ENCODE assay signal across 1 cellular context in the genomic region with DNA sequence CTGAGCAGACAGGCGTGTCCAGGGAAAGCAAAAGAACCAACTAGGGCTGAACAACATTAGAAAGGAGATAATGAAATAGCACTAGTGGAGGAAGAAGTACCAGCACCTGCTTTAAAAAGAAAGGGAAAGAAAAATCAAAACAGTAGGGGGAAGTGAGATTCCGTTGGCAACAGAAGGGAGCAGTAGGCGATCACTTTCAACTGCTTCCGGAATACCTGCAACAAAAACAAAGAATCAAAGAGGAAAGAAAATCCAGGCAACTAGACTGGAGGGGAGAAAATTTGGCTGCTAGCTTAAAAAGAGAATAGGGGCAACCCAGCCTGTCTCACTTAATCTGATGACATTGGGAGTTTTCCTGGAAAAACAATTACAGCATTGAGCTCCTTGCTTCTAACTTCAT.
A peak's percentile ranks its signal among the peaks of the same experiment; 100 is the strongest.
TF ChIP-seq lines count a peak whose summit lies in the region.

No MANE protein-coding gene starts in this region.

TF ChIP-seq in GM12878, 131 proteins besides CTCF, POLR2A, EP300 and RAD21 (continued from another document):
- TF ChIP-seq, protein P1, sequence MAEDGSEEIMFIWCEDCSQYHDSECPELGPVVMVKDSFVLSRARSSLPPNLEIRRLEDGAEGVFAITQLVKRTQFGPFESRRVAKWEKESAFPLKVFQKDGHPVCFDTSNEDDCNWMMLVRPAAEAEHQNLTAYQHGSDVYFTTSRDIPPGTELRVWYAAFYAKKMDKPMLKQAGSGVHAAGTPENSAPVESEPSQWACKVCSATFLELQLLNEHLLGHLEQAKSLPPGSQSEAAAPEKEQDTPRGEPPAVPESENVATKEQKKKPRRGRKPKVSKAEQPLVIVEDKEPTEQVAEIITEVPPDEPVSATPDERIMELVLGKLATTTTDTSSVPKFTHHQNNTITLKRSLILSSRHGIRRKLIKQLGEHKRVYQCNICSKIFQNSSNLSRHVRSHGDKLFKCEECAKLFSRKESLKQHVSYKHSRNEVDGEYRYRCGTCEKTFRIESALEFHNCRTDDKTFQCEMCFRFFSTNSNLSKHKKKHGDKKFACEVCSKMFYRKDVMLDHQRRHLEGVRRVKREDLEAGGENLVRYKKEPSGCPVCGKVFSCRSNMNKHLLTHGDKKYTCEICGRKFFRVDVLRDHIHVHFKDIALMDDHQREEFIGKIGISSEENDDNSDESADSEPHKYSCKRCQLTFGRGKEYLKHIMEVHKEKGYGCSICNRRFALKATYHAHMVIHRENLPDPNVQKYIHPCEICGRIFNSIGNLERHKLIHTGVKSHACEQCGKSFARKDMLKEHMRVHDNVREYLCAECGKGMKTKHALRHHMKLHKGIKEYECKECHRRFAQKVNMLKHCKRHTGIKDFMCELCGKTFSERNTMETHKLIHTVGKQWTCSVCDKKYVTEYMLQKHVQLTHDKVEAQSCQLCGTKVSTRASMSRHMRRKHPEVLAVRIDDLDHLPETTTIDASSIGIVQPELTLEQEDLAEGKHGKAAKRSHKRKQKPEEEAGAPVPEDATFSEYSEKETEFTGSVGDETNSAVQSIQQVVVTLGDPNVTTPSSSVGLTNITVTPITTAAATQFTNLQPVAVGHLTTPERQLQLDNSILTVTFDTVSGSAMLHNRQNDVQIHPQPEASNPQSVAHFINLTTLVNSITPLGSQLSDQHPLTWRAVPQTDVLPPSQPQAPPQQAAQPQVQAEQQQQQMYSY (CRISPR knock-in tag; IDR thresholded peaks at IDR 0.05), result no peak
- TF ChIP-seq, protein P2, sequence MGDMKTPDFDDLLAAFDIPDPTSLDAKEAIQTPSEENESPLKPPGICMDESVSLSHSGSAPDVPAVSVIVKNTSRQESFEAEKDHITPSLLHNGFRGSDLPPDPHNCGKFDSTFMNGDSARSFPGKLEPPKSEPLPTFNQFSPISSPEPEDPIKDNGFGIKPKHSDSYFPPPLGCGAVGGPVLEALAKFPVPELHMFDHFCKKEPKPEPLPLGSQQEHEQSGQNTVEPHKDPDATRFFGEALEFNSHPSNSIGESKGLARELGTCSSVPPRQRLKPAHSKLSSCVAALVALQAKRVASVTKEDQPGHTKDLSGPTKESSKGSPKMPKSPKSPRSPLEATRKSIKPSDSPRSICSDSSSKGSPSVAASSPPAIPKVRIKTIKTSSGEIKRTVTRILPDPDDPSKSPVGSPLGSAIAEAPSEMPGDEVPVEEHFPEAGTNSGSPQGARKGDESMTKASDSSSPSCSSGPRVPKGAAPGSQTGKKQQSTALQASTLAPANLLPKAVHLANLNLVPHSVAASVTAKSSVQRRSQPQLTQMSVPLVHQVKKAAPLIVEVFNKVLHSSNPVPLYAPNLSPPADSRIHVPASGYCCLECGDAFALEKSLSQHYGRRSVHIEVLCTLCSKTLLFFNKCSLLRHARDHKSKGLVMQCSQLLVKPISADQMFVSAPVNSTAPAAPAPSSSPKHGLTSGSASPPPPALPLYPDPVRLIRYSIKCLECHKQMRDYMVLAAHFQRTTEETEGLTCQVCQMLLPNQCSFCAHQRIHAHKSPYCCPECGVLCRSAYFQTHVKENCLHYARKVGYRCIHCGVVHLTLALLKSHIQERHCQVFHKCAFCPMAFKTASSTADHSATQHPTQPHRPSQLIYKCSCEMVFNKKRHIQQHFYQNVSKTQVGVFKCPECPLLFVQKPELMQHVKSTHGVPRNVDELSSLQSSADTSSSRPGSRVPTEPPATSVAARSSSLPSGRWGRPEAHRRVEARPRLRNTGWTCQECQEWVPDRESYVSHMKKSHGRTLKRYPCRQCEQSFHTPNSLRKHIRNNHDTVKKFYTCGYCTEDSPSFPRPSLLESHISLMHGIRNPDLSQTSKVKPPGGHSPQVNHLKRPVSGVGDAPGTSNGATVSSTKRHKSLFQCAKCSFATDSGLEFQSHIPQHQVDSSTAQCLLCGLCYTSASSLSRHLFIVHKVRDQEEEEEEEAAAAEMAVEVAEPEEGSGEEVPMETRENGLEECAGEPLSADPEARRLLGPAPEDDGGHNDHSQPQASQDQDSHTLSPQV (IDR thresholded peaks at IDR 0.05), result no peak
- no peak for TF ChIP-seq RBBP5 (conservative IDR thresholded peaks at IDR 0.05)
- no peak for TF ChIP-seq SUPT20H (IDR thresholded peaks at IDR 0.05; ENCODE audit: borderline replicate concordance, control insufficient read depth, low read depth, low read length)
- TF ChIP-seq MTA2 (IDR thresholded peaks at IDR 0.05; ENCODE audit: low read depth), result 0 out of 2 replicates have a peak, but pooled peaks have one; percentile 19
- peak; percentile 33 to 38; a peak in 2 of 4 replicates for TF ChIP-seq IKZF2 (IDR thresholded peaks at IDR 0.05)
- no peak for TF ChIP-seq ESRRA (IDR thresholded peaks at IDR 0.05; ENCODE audit: low read length)
- TF ChIP-seq TCF7 (IDR thresholded peaks at IDR 0.05; ENCODE audit: borderline replicate concordance), result no peak
- TF ChIP-seq JUND (IDR thresholded peaks at IDR 0.05; ENCODE audit: low read depth, low read length), result no peak
- TF ChIP-seq RELB (IDR thresholded peaks at IDR 0.05; ENCODE audit: low read depth), result peak; percentile 29; the same call in 1 of the 2 replicates
- no peak for TF ChIP-seq RCOR1 (conservative IDR thresholded peaks at IDR 0.05; ENCODE audit: low read depth, low read length)
- TF ChIP-seq EGR1 (IDR thresholded peaks at IDR 0.05; ENCODE audit: borderline replicate concordance in 1 of 2, low read depth in 2 of 2, low read length in 2 of 2), result no peak
- TF ChIP-seq SPI1 (IDR thresholded peaks at IDR 0.05; ENCODE audit: borderline replicate concordance, insufficient read depth, low read depth, low read length), result peak; percentile 46; the same call in 1 of the 2 replicates
- no peak for TF ChIP-seq KAT2A (conservative IDR thresholded peaks at IDR 0.05; ENCODE audit: control insufficient read depth, low read depth, low read length)
- TF ChIP-seq PKNOX1 (IDR thresholded peaks at IDR 0.05), result 0 out of 2 replicates have a peak, but pooled peaks have one; percentile 19
- TF ChIP-seq CHD1 (IDR thresholded peaks at IDR 0.05; ENCODE audit: low read depth, low read length), result no peak
- no peak for TF ChIP-seq CHD4 (IDR thresholded peaks at IDR 0.05)
- no peak for TF ChIP-seq JUNB (IDR thresholded peaks at IDR 0.05)
- no peak for TF ChIP-seq ZZZ3 (IDR thresholded peaks at IDR 0.05; ENCODE audit: control insufficient read depth, insufficient read length, low read depth)
- no peak for TF ChIP-seq NR2C1 (IDR thresholded peaks at IDR 0.05)
- TF ChIP-seq SRF (IDR thresholded peaks at IDR 0.05; ENCODE audit: low read depth in 2 of 2, low read length in 2 of 2), result no peak
- TF ChIP-seq CHD2 (IDR thresholded peaks at IDR 0.05; ENCODE audit: borderline replicate concordance, low read depth, low read length), result no peak
- TF ChIP-seq, protein P3, sequence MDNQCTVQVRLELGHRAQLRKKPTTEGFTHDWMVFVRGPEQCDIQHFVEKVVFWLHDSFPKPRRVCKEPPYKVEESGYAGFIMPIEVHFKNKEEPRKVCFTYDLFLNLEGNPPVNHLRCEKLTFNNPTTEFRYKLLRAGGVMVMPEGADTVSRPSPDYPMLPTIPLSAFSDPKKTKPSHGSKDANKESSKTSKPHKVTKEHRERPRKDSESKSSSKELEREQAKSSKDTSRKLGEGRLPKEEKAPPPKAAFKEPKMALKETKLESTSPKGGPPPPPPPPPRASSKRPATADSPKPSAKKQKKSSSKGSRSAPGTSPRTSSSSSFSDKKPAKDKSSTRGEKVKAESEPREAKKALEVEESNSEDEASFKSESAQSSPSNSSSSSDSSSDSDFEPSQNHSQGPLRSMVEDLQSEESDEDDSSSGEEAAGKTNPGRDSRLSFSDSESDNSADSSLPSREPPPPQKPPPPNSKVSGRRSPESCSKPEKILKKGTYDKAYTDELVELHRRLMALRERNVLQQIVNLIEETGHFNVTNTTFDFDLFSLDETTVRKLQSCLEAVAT (IDR thresholded peaks at IDR 0.05), result 0 out of 2 replicates have a peak, but pooled peaks have one; percentile 30
- TF ChIP-seq KLF5 (IDR thresholded peaks at IDR 0.05; ENCODE audit: partially characterized antibody), result no peak
- no peak for TF ChIP-seq MYB (IDR thresholded peaks at IDR 0.05; ENCODE audit: borderline replicate concordance, low read depth, low read length)
